10 cellular contexts compared by ENCODE assay signal in genomic region chr1:93349231-93350135, GRCh38. TPM values are rescaled to one million over a fixed set of nuclear protein-coding genes. Genes with fewer than 3 reads are reported as not detected.
A peak's percentile ranks its signal among the peaks of the same experiment; 100 is the strongest.
DNase-seq lines count a peak whose midpoint lies in the region; ATAC-seq lines count a peak whose summit lies in the region.
"Had no signal": no experiment of that assay in that cellular context is flagged by ENCODE, and none has a peak within 500 bp of the region (broad histone marks: within the 10 kb centered on the region; RNA-seq: fewer than 3 reads in every experiment).

No MANE protein-coding gene starts in this region.

- H3K36me3 ChIP-seq in skeletal muscle tissue (ENCODE audit: control insufficient read depth in 3 of 3, insufficient read depth in 3 of 3, low read length in 3 of 3): peaks cover 0 to under 1% (median under 1%) of the 10 kb centered on the region in 3 donors

- H3K4me1 ChIP-seq in skeletal muscle tissue (ENCODE audit: control insufficient read depth in 3 of 3, insufficient read depth in 3 of 3, low read length in 3 of 3): peaks cover 6 to 20% (median 12%) of the 10 kb centered on the region in 3 donors

- ATAC-seq in left lobe of liver: no peak
- no peak for ATAC-seq in GM21447 (IDR thresholded peaks at IDR 0.05; ENCODE audit: unreplicated experiment)
- ATAC-seq: left ventricle myocardium superior had no signal

- H3K27me3 ChIP-seq in skeletal muscle tissue (ENCODE audit: control insufficient read depth in 3 of 3, insufficient read depth in 3 of 3, low read length in 3 of 3): no peaks in the 10 kb centered on the region

- H3K4me3 ChIP-seq in skeletal muscle tissue (ENCODE audit: low read length in 3 of 3): peak overlapping the region in 2 of 3 donors; percentile 25 to 93

- no peaks in the 10 kb centered on the region for H3K9me3 ChIP-seq in skeletal muscle tissue (ENCODE audit: control insufficient read depth in 3 of 3, low read length in 3 of 3)

- peak overlapping the region; percentile 84 to 92 (median 90) for H3K9ac ChIP-seq in skeletal muscle tissue (ENCODE audit: low read depth in 1 of 3, low read length in 3 of 3)

- H3K27ac ChIP-seq in epithelial cell of prostate (peak overlapping the region; percentile 94), skeletal muscle tissue (ENCODE audit: low read depth, low read length) (peak overlapping the region; percentile 43)

- peak overlapping the region; percentile 18 for H3K27ac Mint-ChIP-seq in T-helper 1 cell treated with Interleukin-12 subunit alpha and Interleukin-12 subunit beta and Interleukin-4 antibody, amounts not matched to agents 30 μg/mL and 1 μg/mL, for 36 hours

- H3K4me1 Mint-ChIP-seq in T-helper 1 cell treated with Interleukin-12 subunit alpha and Interleukin-12 subunit beta and Interleukin-4 antibody, amounts not matched to agents 30 μg/mL and 1 μg/mL, for 36 hours (ENCODE audit: low read depth): peaks cover 40% of the 10 kb centered on the region

- H3K9me3 Mint-ChIP-seq in T-helper 1 cell treated with Interleukin-12 subunit alpha and Interleukin-12 subunit beta and Interleukin-4 antibody, amounts not matched to agents 30 μg/mL and 1 μg/mL, for 36 hours: no peaks in the 10 kb centered on the region

- H3K27me3 Mint-ChIP-seq in T-helper 1 cell treated with Interleukin-12 subunit alpha and Interleukin-12 subunit beta and Interleukin-4 antibody, amounts not matched to agents 30 μg/mL and 1 μg/mL, for 36 hours (ENCODE audit: low read depth): no peaks in the 10 kb centered on the region

- DNase-seq in T-helper 1 cell (no peak), RPMI7951 (ENCODE audit: low read depth) (peak; percentile 47), epithelial cell of prostate (ENCODE audit: low read depth, low spot score) (no peak), left lobe of liver (ENCODE audit: low spot score) (no peak)
- DNase-seq in activated effector memory CD4-positive, alpha-beta T cell treated with Interleukin-2 at 50 U/mL for 16 hours: no peak
- DNase-seq: left ventricle myocardium superior, T1000 had no signal

- H3K36me3 Mint-ChIP-seq in T-helper 1 cell treated with Interleukin-12 subunit alpha and Interleukin-12 subunit beta and Interleukin-4 antibody, amounts not matched to agents 30 μg/mL and 1 μg/mL, for 36 hours (ENCODE audit: low read depth): peaks cover 32% of the 10 kb centered on the region

- H3K4me3 Mint-ChIP-seq in T-helper 1 cell treated with Interleukin-12 subunit alpha and Interleukin-12 subunit beta and Interleukin-4 antibody, amounts not matched to agents 30 μg/mL and 1 μg/mL, for 36 hours: peak overlapping the region; percentile 99

RNA-seq across cellular contexts. Expression of gene DR1, which starts 3.8 kb away (rescaled TPM):
- total RNA-seq in RPMI7951 (2014; rRNA removed; shearing (Covaris generic)): 63.0 and 69.7 TPM in 2 replicates
- total RNA-seq in skeletal muscle tissue (11.5 TPM), left lobe of liver (16.2 TPM)
